35 cellular contexts compared by ENCODE assay signal in genomic region chr13:90787007-90787406, GRCh38.
"Had no signal": no experiment of that assay in that cellular context is flagged by ENCODE, and none has a peak within 500 bp of the region (broad histone marks: within the 10 kb centered on the region; RNA-seq: fewer than 3 reads in every experiment).

No MANE protein-coding gene starts in this region.

- H3K4me1 Mint-ChIP-seq: activated naive CD4-positive, alpha-beta T cell treated with anti-CD3 and anti-CD28 coated beads, Interleukin-2, amount 10 ng/mL, durations not matched to agents 7 days and 5 days; activated naive CD8-positive, alpha-beta T cell treated with anti-CD3 and anti-CD28 coated beads, Interleukin-2, amount 50 U/mL, for 24 hours; brain; central memory CD8-positive, alpha-beta T cell had no signal

- H3K27me3 Mint-ChIP-seq: activated CD4-positive, alpha-beta memory T cell treated with anti-CD3 and anti-CD28 coated beads for 36 hours; activated naive CD4-positive, alpha-beta T cell treated with anti-CD3 and anti-CD28 coated beads, Interleukin-2, amount 10 ng/mL, durations not matched to agents 7 days and 5 days; activated naive CD8-positive, alpha-beta T cell; activated naive CD8-positive, alpha-beta T cell treated with anti-CD3 and anti-CD28 coated beads, Interleukin-2, amount 50 U/mL, for 24 hours; central memory CD8-positive, alpha-beta T cell had no signal

- H3K27ac Mint-ChIP-seq: activated CD4-positive, alpha-beta memory T cell treated with anti-CD3 and anti-CD28 coated beads for 36 hours; activated naive CD4-positive, alpha-beta T cell treated with anti-CD3 and anti-CD28 coated beads, Interleukin-2, amount 10 ng/mL, durations not matched to agents 7 days and 5 days; activated naive CD8-positive, alpha-beta T cell; activated naive CD8-positive, alpha-beta T cell treated with anti-CD3 and anti-CD28 coated beads, Interleukin-2, amount 50 U/mL, for 24 hours; activated T-helper 1 cell treated with anti-CD3 and anti-CD28 coated beads, Interleukin-12 subunit alpha, Interleukin-12 subunit beta, Interleukin-2, Interleukin-4 antibody, amounts not matched to agents 30 ng/mL and 10 ng/mL and 1 ng/mL, durations not matched to agents 14 hours and 24 hours and 36 hours; brain; WTC11 had no signal

- ATAC-seq: activated CD4-positive, CD25-positive, alpha-beta regulatory T cell treated with anti-CD3 and anti-CD28 coated beads, Interleukin-2, amount 50 U/mL, for 24 hours; activated naive CD8-positive, alpha-beta T cell treated with anti-CD3 and anti-CD28 coated beads, Interleukin-2, amount 50 U/mL, for 24 hours; activated T-cell treated with anti-CD3 and anti-CD28 coated beads, Interleukin-2, amount 50 U/mL, for 4 hours; PC-3; SK-N-SH treated with all-trans-retinoic acid at 6 μM for 48 hours; WTC11 had no signal

- H3K4me3 Mint-ChIP-seq: activated CD4-positive, alpha-beta memory T cell treated with anti-CD3 and anti-CD28 coated beads for 36 hours; activated naive CD4-positive, alpha-beta T cell treated with anti-CD3 and anti-CD28 coated beads, Interleukin-2, amount 10 ng/mL, durations not matched to agents 7 days and 5 days; activated naive CD8-positive, alpha-beta T cell; activated naive CD8-positive, alpha-beta T cell treated with anti-CD3 and anti-CD28 coated beads, Interleukin-2, amount 50 U/mL, for 24 hours; activated T-cell treated with anti-CD3 and anti-CD28 coated beads, Interleukin-2, amount 50 U/mL, for 4 hours; activated T-helper 1 cell treated with anti-CD3 and anti-CD28 coated beads, Interleukin-12 subunit alpha, Interleukin-12 subunit beta, Interleukin-2, Interleukin-4 antibody, amounts not matched to agents 30 ng/mL and 10 ng/mL and 1 ng/mL, durations not matched to agents 14 hours and 24 hours and 36 hours; brain; central memory CD8-positive, alpha-beta T cell; WTC11 had no signal

- H3K36me3 ChIP-seq: ascending aorta, cardiac muscle cell, Peyer's patch had no signal

- H3K27ac ChIP-seq: ascending aorta, cardiac muscle cell, Peyer's patch had no signal

- H3K27me3 ChIP-seq: ascending aorta, cardiac muscle cell, Peyer's patch had no signal

- H3K36me3 Mint-ChIP-seq: activated CD4-positive, alpha-beta memory T cell treated with anti-CD3 and anti-CD28 coated beads for 36 hours; activated naive CD4-positive, alpha-beta T cell treated with anti-CD3 and anti-CD28 coated beads, Interleukin-2, amount 10 ng/mL, durations not matched to agents 7 days and 5 days; activated naive CD8-positive, alpha-beta T cell; brain had no signal

- H3K4me1 ChIP-seq: ascending aorta, Peyer's patch had no signal

- H3K9me3 Mint-ChIP-seq: activated T-helper 1 cell treated with anti-CD3 and anti-CD28 coated beads, Interleukin-12 subunit alpha, Interleukin-12 subunit beta, Interleukin-2, Interleukin-4 antibody, amounts not matched to agents 30 ng/mL and 10 ng/mL and 1 ng/mL, durations not matched to agents 14 hours and 24 hours and 36 hours; central memory CD8-positive, alpha-beta T cell had no signal

- H3K9me3 ChIP-seq: ascending aorta, Peyer's patch had no signal

- H3K4me3 ChIP-seq: ascending aorta, cardiac muscle cell, Peyer's patch had no signal

- DNase-seq: activated CD4-positive, alpha-beta memory T cell treated with anti-CD3 and anti-CD28 coated beads for 36 hours; activated CD4-positive, alpha-beta T cell treated with anti-CD3 and anti-CD28 coated beads for 4 hours; activated CD4-positive, alpha-beta T cell treated with anti-CD3 and anti-CD28 coated beads, Interleukin-2, amount 50 U/mL, for 1 hour; activated CD8-positive, alpha-beta memory T cell treated with anti-CD3 and anti-CD28 coated beads, Interleukin-2, amount 50 U/mL, for 4 hours; activated gamma-delta T cell treated with Interleukin-2 at 50 U/mL for 16 hours; activated naive CD4-positive, alpha-beta T cell treated with anti-CD3 and anti-CD28 coated beads, Interleukin-2, amount 10 ng/mL, durations not matched to agents 7 days and 5 days; activated naive CD8-positive, alpha-beta T cell treated with anti-CD3 and anti-CD28 coated beads, Interleukin-2, amount 50 U/mL, for 24 hours; activated T-cell treated with anti-CD3 and anti-CD28 coated beads for 4 hours; activated T-cell treated with anti-CD3 and anti-CD28 coated beads, Interleukin-2, amount 50 U/mL, for 4 hours; amygdala; cortex of kidney; NCI-H1105; NCI-H1417 treated with DMSO at 0.1 percent for 48 hours; NCI-H187 treated with DMSO at 0.1 percent for 48 hours; NCI-H2081; NCI-H226; NCI-H446 treated with DMSO at 0.1 percent for 48 hours; NCI-H524; NCI-H69; PC-3; Peyer's patch; RPMI8226; SIG-M5; T-helper 1 cell; T-helper 2 cell; T-helper 9 cell had no signal
